1 cellular context compared by ENCODE assay signal in the genomic region with DNA sequence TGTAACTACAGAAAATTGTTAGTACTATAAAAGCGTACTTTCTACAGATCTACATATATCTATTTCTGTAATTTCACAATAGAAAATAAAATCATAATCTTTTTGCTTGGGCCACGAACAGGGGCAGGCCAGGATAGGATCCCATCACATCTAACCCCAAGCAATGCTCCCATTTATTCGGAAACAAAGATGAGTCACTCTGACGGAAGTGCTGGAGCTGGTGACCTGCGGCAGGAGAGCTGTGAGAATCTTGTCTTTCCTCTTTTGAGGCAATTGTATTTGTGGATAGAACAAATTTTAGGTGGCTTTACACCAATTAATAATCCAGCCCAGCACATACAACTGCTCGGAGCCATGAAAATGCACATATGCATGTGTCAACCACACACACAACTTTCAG.
TF ChIP-seq lines count a peak whose summit lies in the region.

No MANE protein-coding gene starts in this region.

TF ChIP-seq in H1, 55 proteins besides CTCF, POLR2A, EP300 and RAD21:
- TF ChIP-seq EZH2 (IDR thresholded peaks at IDR 0.05; ENCODE audit: low read depth, low read length, severe bottlenecking): no peak
- no peak for TF ChIP-seq RXRA (IDR thresholded peaks at IDR 0.05; ENCODE audit: insufficient read depth, low read depth, low read length)
- no peak for TF ChIP-seq EGR1 (IDR thresholded peaks at IDR 0.05; ENCODE audit: borderline replicate concordance, low read depth, low read length)
- TF ChIP-seq, protein P1, sequence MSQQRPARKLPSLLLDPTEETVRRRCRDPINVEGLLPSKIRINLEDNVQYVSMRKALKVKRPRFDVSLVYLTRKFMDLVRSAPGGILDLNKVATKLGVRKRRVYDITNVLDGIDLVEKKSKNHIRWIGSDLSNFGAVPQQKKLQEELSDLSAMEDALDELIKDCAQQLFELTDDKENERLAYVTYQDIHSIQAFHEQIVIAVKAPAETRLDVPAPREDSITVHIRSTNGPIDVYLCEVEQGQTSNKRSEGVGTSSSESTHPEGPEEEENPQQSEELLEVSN (IDR thresholded peaks at IDR 0.05): no peak
- no peak for TF ChIP-seq BRCA1 (IDR thresholded peaks at IDR 0.05; ENCODE audit: low read depth, low read length)
- TF ChIP-seq ZNF274 (IDR thresholded peaks at IDR 0.05; ENCODE audit: borderline replicate concordance, extremely low read depth, low read length): no peak
- no peak for TF ChIP-seq RFX5 (IDR thresholded peaks at IDR 0.05; ENCODE audit: borderline replicate concordance, low read depth, low read length)
- TF ChIP-seq CHD2 (IDR thresholded peaks at IDR 0.05; ENCODE audit: low read length): no peak
